ENCODE assay signal across 1 cellular context in genomic region chr12:84875241-84875640, GRCh38.
TF ChIP-seq lines count a peak whose summit lies in the region.

No MANE protein-coding gene starts in this region.

TF ChIP-seq in GM23338, 12 proteins besides CTCF, POLR2A, EP300 and RAD21 (continued from another document):
- no peak for TF ChIP-seq ZNF462 (CRISPR knock-in tag; IDR thresholded peaks at IDR 0.05)
- no peak for TF ChIP-seq CREB1 (CRISPR knock-in tag; IDR thresholded peaks at IDR 0.05; ENCODE audit: low read depth)
- TF ChIP-seq STAT1 (IDR thresholded peaks at IDR 0.05; ENCODE audit: unreplicated experiment): no peak
- TF ChIP-seq POLR2AphosphoS5 (IDR thresholded peaks at IDR 0.05; ENCODE audit: low read depth): no peak
- no peak for TF ChIP-seq ETS1 (IDR thresholded peaks at IDR 0.05)
- TF ChIP-seq EZH2phosphoT487 (IDR thresholded peaks at IDR 0.05; ENCODE audit: unreplicated experiment): no peak
- TF ChIP-seq REST (IDR thresholded peaks at IDR 0.05; ENCODE audit: unreplicated experiment): no peak
- TF ChIP-seq ZNF331 (CRISPR knock-in tag; IDR thresholded peaks at IDR 0.05; ENCODE audit: low read depth): no peak
- no peak for TF ChIP-seq JUNB (IDR thresholded peaks at IDR 0.05; ENCODE audit: unreplicated experiment)
TF ChIP-seq in GM23338: peak in this region for 0.
